ENCODE assay signal across 16 cellular contexts in genomic region chr5:57072218-57072892, GRCh38.
"Had no signal": no experiment of that assay in that cellular context is flagged by ENCODE, and none has a peak within 500 bp of the region (broad histone marks: within the 10 kb centered on the region; RNA-seq: fewer than 3 reads in every experiment).

No MANE protein-coding gene starts in this region.

- H3K27ac ChIP-seq: brain microvascular endothelial cell, esophagus squamous epithelium, left lung, prostate gland, stomach, testis had no signal

- H3K4me1 ChIP-seq: esophagus squamous epithelium, left lung, prostate gland, stomach, testis had no signal

- ATAC-seq: activated CD4-positive, CD25-positive, alpha-beta regulatory T cell treated with anti-CD3 and anti-CD28 coated beads, Interleukin-2, amount 50 U/mL, for 24 hours; left lung; sciatic nerve; T-cell had no signal

- H3K27me3 ChIP-seq: brain microvascular endothelial cell, esophagus squamous epithelium, left lung, stomach, testis had no signal

- H3K9me3 ChIP-seq: prostate gland, testis had no signal

- DNase-seq: activated CD4-positive, alpha-beta T cell treated with anti-CD3 and anti-CD28 coated beads, Interleukin-2, amount 50 U/mL, for 1 hour; activated CD8-positive, alpha-beta memory T cell treated with anti-CD3 and anti-CD28 coated beads for 24 hours; activated naive CD8-positive, alpha-beta T cell treated with anti-CD3 and anti-CD28 coated beads, Interleukin-2, amount 10 ng/mL, durations not matched to agents 7 days and 5 days; brain microvascular endothelial cell; cortex of kidney; effector CD4-positive, alpha-beta T cell; esophagus squamous epithelium; left lung; stimulated activated CD4-positive, alpha-beta T cell treated with anti-CD3 and anti-CD28 coated beads, Interleukin-2, amount 100 ng/mL, for 24 hours; stomach; T-cell; T-helper 9 cell; testis had no signal

- H3K36me3 ChIP-seq: brain microvascular endothelial cell, esophagus squamous epithelium, left lung, prostate gland, stomach had no signal

- H3K4me3 ChIP-seq: esophagus squamous epithelium, left lung, prostate gland, stomach, testis had no signal
